ENCODE assay signal across 11 cellular contexts in the genomic region with DNA sequence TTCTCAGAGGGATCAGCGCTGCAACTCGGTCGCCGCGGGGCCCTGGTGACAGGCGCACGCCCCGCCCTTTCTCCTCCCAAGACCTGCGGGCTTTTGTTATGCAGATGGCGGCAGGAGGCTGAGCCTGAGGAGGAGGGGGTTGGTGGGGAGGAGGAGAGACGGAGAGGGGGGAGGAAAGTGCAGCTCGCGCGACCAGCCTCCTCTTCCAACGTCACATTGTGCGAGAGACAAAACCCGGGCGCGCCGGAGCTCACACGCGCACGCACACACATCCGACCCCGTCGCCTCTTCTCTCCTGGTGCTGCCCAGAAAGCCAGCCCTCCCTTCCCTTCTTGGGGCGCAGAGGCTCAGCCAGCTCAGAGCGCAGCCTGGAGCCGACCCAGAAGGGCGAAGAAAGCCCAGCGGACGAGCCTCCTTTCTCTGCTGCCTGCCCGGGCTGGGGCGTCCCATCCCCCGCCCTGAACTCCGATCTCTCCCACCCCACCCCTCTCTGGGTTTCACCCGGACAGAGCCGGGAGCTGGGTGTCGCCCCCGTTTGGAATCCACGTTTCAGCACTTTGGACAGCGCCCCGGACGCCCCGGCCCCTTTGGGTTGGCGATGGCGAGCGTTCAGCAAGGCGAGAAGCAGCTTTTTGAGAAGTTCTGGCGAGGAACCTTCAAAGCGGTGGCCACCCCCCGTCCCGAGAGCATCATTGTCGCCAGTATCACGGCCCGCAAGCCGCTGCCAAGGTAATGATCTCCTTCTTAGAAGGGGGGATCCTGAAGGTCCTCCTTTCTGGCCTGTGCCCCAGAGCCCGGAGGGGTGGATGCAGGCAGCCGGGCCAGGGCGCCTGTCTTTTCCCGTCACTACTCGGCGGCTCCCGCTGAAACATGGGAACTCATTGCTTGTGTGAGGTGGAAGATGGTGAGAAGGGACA. TPM values are rescaled to one million over a fixed set of nuclear protein-coding genes. Genes with fewer than 3 reads are reported as not detected.
DNase-seq lines count a peak whose midpoint lies in the region; ATAC-seq and TF ChIP-seq lines count a peak whose summit lies in the region.
"Had no signal": no experiment of that assay in that cellular context is flagged by ENCODE, and none has a peak within 500 bp of the region (broad histone marks: within the 10 kb centered on the region; RNA-seq: fewer than 3 reads in every experiment).

A gene with protein sequence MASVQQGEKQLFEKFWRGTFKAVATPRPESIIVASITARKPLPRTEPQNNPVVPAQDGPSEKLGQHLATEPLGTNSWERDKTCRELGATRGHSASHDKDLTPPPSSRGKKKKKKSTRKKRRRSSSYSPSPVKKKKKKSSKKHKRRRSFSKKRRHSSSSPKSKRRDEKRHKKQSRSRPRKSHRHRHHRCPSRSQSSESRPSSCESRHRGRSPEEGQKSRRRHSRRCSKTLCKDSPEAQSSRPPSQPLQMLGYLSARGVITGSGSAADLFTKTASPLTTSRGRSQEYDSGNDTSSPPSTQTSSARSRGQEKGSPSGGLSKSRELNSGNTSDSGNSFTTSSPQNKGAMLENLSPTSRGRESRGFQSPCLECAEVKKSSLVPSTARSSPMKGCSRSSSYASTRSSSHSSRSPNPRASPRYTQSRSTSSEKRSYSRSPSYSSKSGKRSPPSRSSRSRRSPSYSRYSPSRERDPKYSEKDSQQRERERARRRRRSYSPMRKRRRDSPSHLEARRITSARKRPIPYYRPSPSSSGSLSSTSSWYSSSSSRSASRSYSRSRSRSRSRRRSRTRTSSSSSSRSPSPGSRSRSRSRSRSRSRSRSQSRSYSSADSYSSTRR (plus strand): TSS at position 257 of the 917 bp plus-strand sequence. CDS start 342 bp downstream, at position 599.

- H3K9me3 Mint-ChIP-seq in nephron progenitor cell, result no peaks in the 10 kb centered on the region
- peaks cover 7% of the 10 kb centered on the region for H3K9me3 Mint-ChIP-seq in CD4-positive, alpha-beta T cell

- H3K9me3 ChIP-seq in CD4-positive, alpha-beta T cell (ENCODE audit: control insufficient read depth, low read length), result no peaks in the 10 kb centered on the region

- H3K27me3 Mint-ChIP-seq in nephron progenitor cell (ENCODE audit: low read depth, poor library complexity), result peaks cover 64% of the 10 kb centered on the region
- H3K27me3 Mint-ChIP-seq in CD4-positive, alpha-beta T cell, result peaks cover 62% of the 10 kb centered on the region

- TF ChIP-seq POLR2A in GM18505 (IDR thresholded peaks at IDR 0.05; ENCODE audit: borderline replicate concordance, extremely low read depth, insufficient read depth, insufficient read length), result no peak

- peak; percentile 24 for DNase-seq in GM10248 (ENCODE audit: extremely low spot score)
- DNase-seq in NCI-H2171 (lab: John Stamatoyannopoulos, UW), result peak; percentile 93
- DNase-seq in cerebellar nuclear complex (lab: John Stamatoyannopoulos, UW), result peak; percentile 72 to 81
- peak; percentile 96 for DNase-seq in nephron progenitor cell
- no peak for DNase-seq in CD4-positive, alpha-beta T cell
- DNase-seq in ACHN, result no peak

- CTCF ChIA-PET in GM10248 (lab: Yijun Ruan, JAX), result interaction anchor here (0.9 kb wide), 1 partner anchor 432 kb away, joined by 3 read pairs; no protein-coding TSS in a partner anchor
- CTCF ChIA-PET in CD4-positive, alpha-beta T cell (lab: Charles Lee), result no interaction called here

- POLR2A ChIA-PET in GM10248 (lab: Yijun Ruan, JAX), result no interaction called here
- POLR2A ChIA-PET in CD4-positive, alpha-beta T cell (lab: Charles Lee), result no interaction called here

- intact Hi-C loops in CD4-positive, alpha-beta T cell (cut with DNase I, micrococcal nuclease), result no loop called here

- H3K4me1 Mint-ChIP-seq in nephron progenitor cell, result peaks cover 16% of the 10 kb centered on the region
- H3K4me1 Mint-ChIP-seq in CD4-positive, alpha-beta T cell (ENCODE audit: low read depth), result no peaks in the 10 kb centered on the region

- H3K27ac ChIP-seq in CD4-positive, alpha-beta T cell (ENCODE audit: low read depth, low read length), result no peak within 1 kb of the TSS
- H3K27ac ChIP-seq: skin epidermis had no signal

- H3K4me3 Mint-ChIP-seq in nephron progenitor cell, result peak within 1 kb of the TSS; percentile 78
- no peak within 1 kb of the TSS for H3K4me3 Mint-ChIP-seq in CD4-positive, alpha-beta T cell

- H3K27me3 ChIP-seq in CD4-positive, alpha-beta T cell (ENCODE audit: control insufficient read depth, insufficient read depth, low read length), result peaks cover 36% of the 10 kb centered on the region

- no peak for ATAC-seq in CD4-positive, alpha-beta T cell (ENCODE audit: poor library complexity)
- no peak for ATAC-seq in GM21717 (IDR thresholded peaks at IDR 0.05; ENCODE audit: unreplicated experiment)
- ATAC-seq in GM18505 (IDR thresholded peaks at IDR 0.05; ENCODE audit: unreplicated experiment), result no peak
- ATAC-seq: esophagus mucosa had no signal

- in situ Hi-C loops in ACHN (cut with HindIII; ENCODE audit: low pct_ligation_motif_present, low pct_unique_long_range_greater_than_20kb, low sequenced_read_pairs), result no loop called here

- no peak within 1 kb of the TSS for H3K27ac Mint-ChIP-seq in nephron progenitor cell
- no peak within 1 kb of the TSS for H3K27ac Mint-ChIP-seq in CD4-positive, alpha-beta T cell

- H3K36me3 Mint-ChIP-seq in nephron progenitor cell (ENCODE audit: low read depth), result no peaks in the 10 kb centered on the region
- no peaks in the 10 kb centered on the region for H3K36me3 Mint-ChIP-seq in CD4-positive, alpha-beta T cell (ENCODE audit: low read depth)

- no peak for TF ChIP-seq CTCF in GM10248 (IDR thresholded peaks at IDR 0.05; ENCODE audit: control extremely low read depth, extremely low read depth, low read depth, missing control alignments)
- no peak for TF ChIP-seq CTCF in nephron progenitor cell (IDR thresholded peaks at IDR 0.05)
- TF ChIP-seq CTCF in CD4-positive, alpha-beta T cell (IDR thresholded peaks at IDR 0.05), result no peak

RNA-seq across cellular contexts. Expression of the gene that starts here (rescaled TPM):
- not detected for total RNA-seq in CD4-positive, alpha-beta T cell
- total RNA-seq: esophagus mucosa, HT1080 had no signal

Comparison
In these comparisons a context has a peak if more than half of its experiments do, and no peak if none do; other contexts are left out.
1. DNase-seq: peak in GM10248 (single experiment), NCI-H2171 (single experiment), cerebellar nuclear complex (2 of 2) and nephron progenitor cell (single experiment); none in CD4-positive, alpha-beta T cell (0 of 10) and ACHN (single experiment).